In the genomic region with DNA sequence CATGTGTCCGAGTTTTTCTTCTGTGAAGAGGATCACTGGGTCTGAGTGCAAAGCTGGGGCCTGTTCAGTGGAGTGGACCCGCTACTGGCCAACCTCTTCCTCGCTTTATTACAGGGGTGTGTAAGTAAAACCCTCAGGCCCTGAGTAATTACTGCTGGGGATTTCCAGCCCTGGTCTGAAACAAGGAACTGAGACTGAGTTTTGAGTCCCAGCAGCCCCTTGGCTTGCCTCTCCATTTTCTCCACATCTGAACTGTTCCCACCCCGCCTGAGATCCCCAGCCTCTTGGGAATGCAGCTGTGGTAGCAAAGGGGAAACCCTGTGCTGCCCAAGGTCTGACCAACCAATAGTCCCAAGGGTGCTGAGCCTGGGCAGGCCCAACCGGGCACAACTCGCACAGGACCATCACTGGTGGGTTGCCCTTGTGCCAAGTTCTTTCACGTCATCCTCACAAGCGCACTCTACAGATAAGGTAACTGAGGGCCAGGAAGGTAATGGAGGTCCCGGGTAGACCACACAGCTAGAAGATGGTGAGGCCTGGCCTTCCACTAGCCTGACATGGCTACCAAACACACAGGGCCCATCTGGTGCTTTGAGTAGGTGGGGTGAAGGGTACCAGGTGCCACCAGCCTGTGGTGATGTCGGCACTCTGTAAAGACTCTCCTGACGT, we compare ENCODE assay signal across 8 cellular contexts. TPM values are rescaled to one million over a fixed set of nuclear protein-coding genes. Genes with fewer than 3 reads are reported as not detected.
DNase-seq lines count a peak whose midpoint lies in the region; ATAC-seq, FAIRE-seq and TF ChIP-seq lines count a peak whose summit lies in the region.

No MANE protein-coding gene starts in this region.

- in situ Hi-C loops in HepG2 (cut with HindIII; ENCODE audit: extremely low pct_ligation_motif_present, low pct_unique_long_range_greater_than_20kb) = no loop called here

- DNase-seq in HepG2 (ENCODE audit: low spot score) (no peak), mesothelial cell of epicardium (ENCODE audit: low spot score in 2 of 2, unreplicated experiment in 2 of 2) (no peak), GDM1 (lab: John Stamatoyannopoulos, UW) (no peak)
- DNase-seq in activated CD8-positive, alpha-beta memory T cell treated with anti-CD3 and anti-CD28 coated beads, Interleukin-2, amount 50 U/mL, for 48 hours = peak; percentile 66

- TF ChIP-seq CTCF in liver (IDR thresholded peaks at IDR 0.05; ENCODE audit: low read depth, low read length, missing input control) = no peak
- no peak for TF ChIP-seq CTCF in HepG2 (CRISPR knock-in tag; IDR thresholded peaks at IDR 0.05)
- no peak for TF ChIP-seq CTCF in mesothelial cell of epicardium (IDR thresholded peaks at IDR 0.05; ENCODE audit: unreplicated experiment)

- no peaks in the 10 kb centered on the region for H3K27me3 Mint-ChIP-seq in mesothelial cell of epicardium (ENCODE audit: low read depth)

- no peak for TF ChIP-seq RAD21 in liver (IDR thresholded peaks at IDR 0.05)
- TF ChIP-seq RAD21 in HepG2 (CRISPR knock-in tag; IDR thresholded peaks at IDR 0.05) = no peak

- no peaks in the 10 kb centered on the region for H3K9me3 ChIP-seq in liver (ENCODE audit: control insufficient read depth in 4 of 4, low read length in 3 of 4)
- no peaks in the 10 kb centered on the region for H3K9me3 ChIP-seq in HepG2 (ENCODE audit: low read length)

- H3K27me3 ChIP-seq in liver (ENCODE audit: control insufficient read depth in 4 of 4, insufficient read depth in 4 of 4, low read length in 3 of 4) = no peaks in the 10 kb centered on the region
- H3K27me3 ChIP-seq in HepG2 (ENCODE audit: control insufficient read depth in 1 of 2, insufficient read depth in 2 of 2, low read length in 2 of 2) = no peaks in the 10 kb centered on the region

- TF ChIP-seq POLR2A in HepG2 (IDR thresholded peaks at IDR 0.05; ENCODE audit: insufficient read depth in 1 of 2, low read depth in 2 of 2, low read length in 2 of 2) = no peak

- H4K20me1 ChIP-seq in HepG2 (ENCODE audit: insufficient read depth, low read length) = peaks cover 9% of the 10 kb centered on the region; the same call in 1 of the 2 replicates

- no peak overlapping the region for H3K4me2 ChIP-seq in HepG2 (ENCODE audit: low read depth, low read length)

- H3K79me2 ChIP-seq in HepG2 (ENCODE audit: insufficient read depth, low read length) = peaks cover 85% of the 10 kb centered on the region

- BruUV-seq in HepG2 (replicated peaks; lab: Mats Ljungman, UMichigan) = no TSS peak

- peak overlapping the region; percentile 60 for H3K27ac Mint-ChIP-seq in mesothelial cell of epicardium

- POLR2A ChIA-PET in HepG2 (lab: Yijun Ruan, JAX) = no interaction called here

- H3K27ac ChIP-seq in liver (ENCODE audit: low read depth in 1 of 2, low read length in 2 of 2) = peak overlapping the region; percentile 69 to 78
- no peak overlapping the region for H3K27ac ChIP-seq in HepG2 (ENCODE audit: extremely low read length, insufficient read depth, low read length)

- no peaks in the 10 kb centered on the region for H3K36me3 Mint-ChIP-seq in mesothelial cell of epicardium

- ATAC-seq in HepG2 (no peak), HG03354 (IDR thresholded peaks at IDR 0.05; ENCODE audit: poor library complexity, severe bottlenecking, unreplicated experiment) (peak; percentile 41), GM19328 (IDR thresholded peaks at IDR 0.05; ENCODE audit: unreplicated experiment) (no peak), HG03139 (IDR thresholded peaks at IDR 0.05; ENCODE audit: unreplicated experiment) (no peak)

- H3K9ac ChIP-seq in liver (ENCODE audit: low read depth in 1 of 2, low read length in 2 of 2) (no peak overlapping the region), HepG2 (ENCODE audit: insufficient read depth, low read depth, low read length) (no peak overlapping the region)

- no peak for FAIRE-seq in HepG2 (lab: Jason Lieb, UNC)

- intact Hi-C loops in HepG2 (cut with micrococcal nuclease; ENCODE audit: unreplicated experiment) = no loop called here

- H3K9me3 Mint-ChIP-seq in mesothelial cell of epicardium = no peaks in the 10 kb centered on the region

- H3K4me1 ChIP-seq in liver (ENCODE audit: control insufficient read depth in 4 of 4, insufficient read depth in 4 of 4, low read length in 3 of 4) = peaks cover 13 to 58% (median 32%) of the 10 kb centered on the region in 4 donors
- H3K4me1 ChIP-seq in HepG2 (ENCODE audit: insufficient read depth, low read length) = peaks cover 16% of the 10 kb centered on the region

- TF ChIP-seq EP300 in HepG2 (IDR thresholded peaks at IDR 0.05; ENCODE audit: low read depth in 2 of 2, low read length in 2 of 2) (no peak), HepG2 (CRISPR knock-in tag; IDR thresholded peaks at IDR 0.05; ENCODE audit: borderline replicate concordance) (no peak)

- WGBS in liver = 89% methylated on average over 11 of the region's 11 CpGs
- WGBS in HepG2 (ENCODE audit: low lambda C conversion rate) = 90% methylated on average over 6 of the region's 11 CpGs

- CTCF ChIA-PET in HepG2 (lab: Yijun Ruan, JAX; ENCODE audit: low intra/inter-chr PET ratio, low total read pairs) = no interaction called here

- peaks cover 48% of the 10 kb centered on the region for H3K4me1 Mint-ChIP-seq in mesothelial cell of epicardium

- no peak overlapping the region for H2AFZ ChIP-seq in HepG2 (ENCODE audit: low read length)

- no peaks in the 10 kb centered on the region for H3K36me3 ChIP-seq in liver (ENCODE audit: control insufficient read depth in 4 of 4, insufficient read depth in 3 of 4, low read depth in 1 of 4, low read length in 3 of 4)
- H3K36me3 ChIP-seq in HepG2 (replicated peaks in 1 of 2; ENCODE audit: control insufficient read depth in 1 of 2, insufficient read depth in 2 of 2, low read length in 2 of 2) = no peaks in the 10 kb centered on the region; a peak in 1 of 5 replicates

- no peak overlapping the region for H3K4me3 ChIP-seq in liver (ENCODE audit: low read depth in 1 of 3, low read length in 3 of 3)
- H3K4me3 ChIP-seq in HepG2 (replicated peaks in 1 of 3; ENCODE audit: insufficient read depth in 1 of 3, low read depth in 2 of 3, low read length in 3 of 3) = no peak overlapping the region

- no peak overlapping the region for H3K4me3 Mint-ChIP-seq in mesothelial cell of epicardium

RNA-seq across cellular contexts. Expression of a gene that starts 13.7 kb away (rescaled TPM):
- 10 to 100 TPM; 12.1 to 20.5 TPM for total RNA-seq in liver
- 10 to 100 TPM; 11.2 to 12.1 TPM for polyA plus RNA-seq in liver
- total RNA-seq in HepG2 (2016; rRNA removed; fragmentation: Illumina TruSeq; extraction: Trizol) = 17.2 and 21.2 TPM in 2 replicates
- 6.0 and 7.6 TPM in 2 replicates for total RNA-seq in HepG2 (2016; cell fraction: cytosol; rRNA removed; fragmentation: Illumina TruSeq; extraction: Trizol; ENCODE audit: low read depth)
- total RNA-seq in HepG2 (2016; cell fraction: insoluble cytoplasmic fraction; rRNA removed; fragmentation: Illumina TruSeq; extraction: Trizol) = 15.6 and 20.2 TPM in 2 replicates
- 18.9 and 19.7 TPM in 2 replicates for total RNA-seq in HepG2 (2016; cell fraction: membrane; rRNA removed; fragmentation: Illumina TruSeq; extraction: Trizol)
- total RNA-seq in HepG2 (2016; cell fraction: nucleus; rRNA removed; fragmentation: Illumina TruSeq; extraction: Trizol) = 18.5 and 21.4 TPM in 2 replicates
- polyA plus RNA-seq in HepG2 (2011; rRNA removed) = 46.5 and 48.0 TPM in 2 replicates
- 31.6 and 37.8 TPM in 2 replicates for polyA plus RNA-seq in HepG2 (2011; cell fraction: cytosol; rRNA removed)
- polyA plus RNA-seq in HepG2 (2011; cell fraction: nucleus; rRNA removed) = 26.3 and 38.8 TPM in 2 replicates
- 25.6 and 26.5 TPM in 2 replicates for polyA plus RNA-seq in HepG2 (2012)
- polyA plus RNA-seq in HepG2 (2016; cell fraction: cytosol; fragmentation: Illumina TruSeq; extraction: Trizol; ENCODE audit: low read depth) = 5.7 and 6.3 TPM in 2 replicates
- 16.1 and 22.5 TPM in 2 replicates for polyA plus RNA-seq in HepG2 (2016; cell fraction: insoluble cytoplasmic fraction; fragmentation: Illumina TruSeq; extraction: Trizol; ENCODE audit: low read depth)
- 20.6 and 22.2 TPM in 2 replicates for polyA plus RNA-seq in HepG2 (2016; cell fraction: membrane; fragmentation: Illumina TruSeq; extraction: Trizol; ENCODE audit: low read depth)
- 45.9 and 46.6 TPM in 2 replicates for polyA plus RNA-seq in HepG2 (2016; cell fraction: nucleus; fragmentation: Illumina TruSeq; extraction: Trizol; ENCODE audit: insufficient read depth, low read depth)
- 181 and 185 TPM in 2 replicates for polyA minus RNA-seq in HepG2 (2011; rRNA and poly(A)+ RNA removed; ENCODE audit: low replicate concordance)
- polyA minus RNA-seq in HepG2 (2011; cell fraction: cytosol; rRNA and poly(A)+ RNA removed) = 33.0 and 39.5 TPM in 2 replicates
- polyA minus RNA-seq in HepG2 (2011; cell fraction: nucleus; rRNA and poly(A)+ RNA removed) = 24.8 and 31.7 TPM in 2 replicates
- 39.7 to 45.4 TPM (median 42.1 TPM) in 3 replicates for total RNA-seq in mesothelial cell of epicardium

RNA-seq across cellular contexts. Expression of a gene that starts 42.1 kb away (rescaled TPM):
- total RNA-seq in liver = 1 to 10 TPM; 3.4 to 3.8 TPM
- polyA plus RNA-seq in liver = 1 to 10 TPM; 1.5 to 3.0 TPM
- total RNA-seq in HepG2 (2016; rRNA removed; fragmentation: Illumina TruSeq; extraction: Trizol) = 3.3 and 3.8 TPM in 2 replicates
- total RNA-seq in HepG2 (2016; cell fraction: cytosol; rRNA removed; fragmentation: Illumina TruSeq; extraction: Trizol; ENCODE audit: low read depth) = 0.88 and 1.1 TPM in 2 replicates
- total RNA-seq in HepG2 (2016; cell fraction: insoluble cytoplasmic fraction; rRNA removed; fragmentation: Illumina TruSeq; extraction: Trizol) = 2.3 and 2.9 TPM in 2 replicates
- 2.2 and 2.5 TPM in 2 replicates for total RNA-seq in HepG2 (2016; cell fraction: membrane; rRNA removed; fragmentation: Illumina TruSeq; extraction: Trizol)
- 4.4 and 6.8 TPM in 2 replicates for total RNA-seq in HepG2 (2016; cell fraction: nucleus; rRNA removed; fragmentation: Illumina TruSeq; extraction: Trizol)
- polyA plus RNA-seq in HepG2 (2011; rRNA removed) = 3.3 and 3.5 TPM in 2 replicates
- polyA plus RNA-seq in HepG2 (2011; cell fraction: cytosol; rRNA removed) = 2.7 and 3.7 TPM in 2 replicates
- 4.2 and 6.4 TPM in 2 replicates for polyA plus RNA-seq in HepG2 (2011; cell fraction: nucleus; rRNA removed)
- 3.0 and 3.2 TPM in 2 replicates for polyA plus RNA-seq in HepG2 (2012)
- polyA plus RNA-seq in HepG2 (2016; cell fraction: cytosol; fragmentation: Illumina TruSeq; extraction: Trizol; ENCODE audit: low read depth) = 0.35 and 0.40 TPM in 2 replicates
- 3.6 and 5.3 TPM in 2 replicates for polyA plus RNA-seq in HepG2 (2016; cell fraction: insoluble cytoplasmic fraction; fragmentation: Illumina TruSeq; extraction: Trizol; ENCODE audit: low read depth)
- polyA plus RNA-seq in HepG2 (2016; cell fraction: membrane; fragmentation: Illumina TruSeq; extraction: Trizol; ENCODE audit: low read depth) = 1.6 and 1.7 TPM in 2 replicates
- polyA plus RNA-seq in HepG2 (2016; cell fraction: nucleus; fragmentation: Illumina TruSeq; extraction: Trizol; ENCODE audit: insufficient read depth, low read depth) = 6.4 and 8.6 TPM in 2 replicates
- 12.3 and 16.1 TPM in 2 replicates for polyA minus RNA-seq in HepG2 (2011; rRNA and poly(A)+ RNA removed; ENCODE audit: low replicate concordance)
- polyA minus RNA-seq in HepG2 (2011; cell fraction: cytosol; rRNA and poly(A)+ RNA removed) = 4.7 and 5.5 TPM in 2 replicates
- polyA minus RNA-seq in HepG2 (2011; cell fraction: nucleus; rRNA and poly(A)+ RNA removed) = 14.0 and 19.3 TPM in 2 replicates
- 13.3 to 15.5 TPM (median 14.0 TPM) in 3 replicates for total RNA-seq in mesothelial cell of epicardium

RNA-seq across cellular contexts. Expression of a gene that starts 43.7 kb away (rescaled TPM):
- total RNA-seq in liver (1 to 10 TPM; 8.5 to 8.8 TPM), HepG2 (2016; rRNA removed; fragmentation: Illumina TruSeq; extraction: Trizol) (4.3 and 9.1 TPM in 2 replicates), mesothelial cell of epicardium (73.2 to 80.5 TPM (median 78.4 TPM) in 3 replicates)
- polyA plus RNA-seq in liver (10 to 100 TPM in 1 of 2 donors, 1 to 10 TPM in 1; 9.2 to 14.0 TPM), HepG2 (2011; rRNA removed) (5.4 and 5.9 TPM in 2 replicates)
- 3.8 and 4.0 TPM in 2 replicates for total RNA-seq in HepG2 (2016; cell fraction: cytosol; rRNA removed; fragmentation: Illumina TruSeq; extraction: Trizol; ENCODE audit: low read depth)
- total RNA-seq in HepG2 (2016; cell fraction: insoluble cytoplasmic fraction; rRNA removed; fragmentation: Illumina TruSeq; extraction: Trizol) = 6.0 and 7.4 TPM in 2 replicates
- 5.5 and 6.1 TPM in 2 replicates for total RNA-seq in HepG2 (2016; cell fraction: membrane; rRNA removed; fragmentation: Illumina TruSeq; extraction: Trizol)
- 8.1 and 13.9 TPM in 2 replicates for total RNA-seq in HepG2 (2016; cell fraction: nucleus; rRNA removed; fragmentation: Illumina TruSeq; extraction: Trizol)
- 2.9 and 3.2 TPM in 2 replicates for polyA plus RNA-seq in HepG2 (2011; cell fraction: cytosol; rRNA removed)
- 34.4 and 39.5 TPM in 2 replicates for polyA plus RNA-seq in HepG2 (2011; cell fraction: nucleus; rRNA removed)
- 20.4 and 25.1 TPM in 2 replicates for polyA plus RNA-seq in HepG2 (2012)
- 2.1 and 2.2 TPM in 2 replicates for polyA plus RNA-seq in HepG2 (2016; cell fraction: cytosol; fragmentation: Illumina TruSeq; extraction: Trizol; ENCODE audit: low read depth)
- 19.7 and 26.9 TPM in 2 replicates for polyA plus RNA-seq in HepG2 (2016; cell fraction: insoluble cytoplasmic fraction; fragmentation: Illumina TruSeq; extraction: Trizol; ENCODE audit: low read depth)
- polyA plus RNA-seq in HepG2 (2016; cell fraction: membrane; fragmentation: Illumina TruSeq; extraction: Trizol; ENCODE audit: low read depth) = 4.9 and 6.0 TPM in 2 replicates
- polyA plus RNA-seq in HepG2 (2016; cell fraction: nucleus; fragmentation: Illumina TruSeq; extraction: Trizol; ENCODE audit: insufficient read depth, low read depth) = 54.8 and 59.8 TPM in 2 replicates
- polyA minus RNA-seq in HepG2 (2011; rRNA and poly(A)+ RNA removed; ENCODE audit: low replicate concordance) = 10.1 and 16.3 TPM in 2 replicates
- polyA minus RNA-seq in HepG2 (2011; cell fraction: cytosol; rRNA and poly(A)+ RNA removed) = 7.1 and 9.3 TPM in 2 replicates
- 18.4 and 19.8 TPM in 2 replicates for polyA minus RNA-seq in HepG2 (2011; cell fraction: nucleus; rRNA and poly(A)+ RNA removed)
